Comparison of ENCODE assay signal across 13 cellular contexts in genomic region chr14:75821828-75822521, GRCh38.
DNase-seq lines count a peak whose midpoint lies in the region; ATAC-seq, FAIRE-seq and TF ChIP-seq lines count a peak whose summit lies in the region.
"Had no signal": no experiment of that assay in that cellular context is flagged by ENCODE, and none has a peak within 500 bp of the region (broad histone marks: within the 10 kb centered on the region; RNA-seq: fewer than 3 reads in every experiment).

No MANE protein-coding gene starts in this region.

- 81% methylated on average over 2 of the region's 2 CpGs for WGBS in suprapubic skin

- DNase-seq in HT1080 (ENCODE audit: low read depth), result peak; percentile 18
- no peak for DNase-seq in keratinocyte (ENCODE audit: low read depth, low spot score)
- DNase-seq in stromal cell of bone marrow (ENCODE audit: low read depth), result peak; percentile 28
- no peak for DNase-seq in RWPE1 (ENCODE audit: low spot score)
- DNase-seq in suprapubic skin (ENCODE audit: low spot score in 2 of 2), result no peak
- no peak for DNase-seq in HuH-7 (ENCODE audit: low spot score)
- DNase-seq: activated CD4-positive, alpha-beta T cell treated with anti-CD3 and anti-CD28 coated beads for 36 hours; activated naive CD4-positive, alpha-beta T cell treated with anti-CD3 and anti-CD28 coated beads for 36 hours; effector memory CD8-positive, alpha-beta T cell; GDM1; stimulated activated naive CD4-positive, alpha-beta T cell treated with Interleukin-2 at 50 U/mL for 16 hours had no signal

- peak; percentile 58 for ATAC-seq in SK-N-SH treated with all-trans-retinoic acid at 6 μM for 48 hours
- ATAC-seq: activated CD4-positive, alpha-beta T cell treated with anti-CD3 and anti-CD28 coated beads for 36 hours; effector memory CD8-positive, alpha-beta T cell had no signal

- H3K27ac ChIP-seq in keratinocyte (ENCODE audit: control insufficient read depth, insufficient read depth, low read length), result peak overlapping the region; percentile 25
- no peak overlapping the region for H3K27ac ChIP-seq in RWPE1
- no peak overlapping the region for H3K27ac ChIP-seq in suprapubic skin

- CTCF ChIA-PET in RWPE1 (lab: Yijun Ruan, JAX), result no interaction called here

- POLR2A ChIA-PET in RWPE1 (lab: Yijun Ruan, JAX; ENCODE audit: low non-redundant PET), result no interaction called here

- H3K36me3 ChIP-seq in keratinocyte (ENCODE audit: control insufficient read depth in 2 of 2, extremely low read depth in 1 of 2, insufficient read depth in 2 of 2, low read length in 2 of 2), result peaks cover 2% of the 10 kb centered on the region in 2 experiments
- peaks cover 11% of the 10 kb centered on the region for H3K36me3 ChIP-seq in suprapubic skin

- TF ChIP-seq EP300 in suprapubic skin (IDR thresholded peaks at IDR 0.05), result no peak

- H4K20me1 ChIP-seq in keratinocyte (ENCODE audit: control insufficient read depth, extremely low read depth, insufficient read depth, low read length), result no peaks in the 10 kb centered on the region

- peak overlapping the region; percentile 28 for H3K4me2 ChIP-seq in keratinocyte (ENCODE audit: control insufficient read depth, extremely low read depth, insufficient read depth, low read depth, low read length)

- H3K4me3 ChIP-seq in keratinocyte (ENCODE audit: control insufficient read depth in 2 of 3, extremely low read depth in 1 of 3, insufficient read depth in 2 of 3, low read depth in 1 of 3, low read length in 3 of 3) (no peak overlapping the region), suprapubic skin (no peak overlapping the region)

- no peak overlapping the region for H2AFZ ChIP-seq in keratinocyte (ENCODE audit: control insufficient read depth, low read length)

- no peaks in the 10 kb centered on the region for H3K79me2 ChIP-seq in keratinocyte (ENCODE audit: control insufficient read depth, insufficient read depth, low read length)

- H3K9me3 ChIP-seq in keratinocyte (ENCODE audit: control insufficient read depth, low read depth, low read length), result no peaks in the 10 kb centered on the region
- no peaks in the 10 kb centered on the region for H3K9me3 ChIP-seq in suprapubic skin

- TF ChIP-seq POLR2A in suprapubic skin (IDR thresholded peaks at IDR 0.05), result no peak

- H3K4me1 ChIP-seq in keratinocyte (ENCODE audit: control insufficient read depth, extremely low read depth, insufficient read depth, low read length) (peaks cover 26% of the 10 kb centered on the region), suprapubic skin (peaks cover 20% of the 10 kb centered on the region)

- dilution Hi-C loops in keratinocyte (cut with MboI; ENCODE audit: extremely low pct_ligation_motif_present, low sequenced_read_pairs), result no loop called here

- H3K9ac ChIP-seq in keratinocyte (ENCODE audit: control insufficient read depth, extremely low read depth, insufficient read depth, low read length), result no peak overlapping the region

- TF ChIP-seq CTCF in keratinocyte (optimal IDR thresholded peaks at IDR 0.05 in 1 of 3, IDR thresholded peaks at IDR 0.05 in 1 of 3, conservative IDR thresholded peaks at IDR 0.05 in 1 of 3; ENCODE audit: extremely low read depth in 1 of 3, insufficient read depth in 2 of 3, low read length in 3 of 3) (no peak), RWPE1 (conservative IDR thresholded peaks at IDR 0.05; ENCODE audit: low read depth) (no peak), suprapubic skin (IDR thresholded peaks at IDR 0.05) (no peak)

- H3K9me1 ChIP-seq in keratinocyte (ENCODE audit: control insufficient read depth, extremely low read depth, insufficient read depth, low read length), result no peaks in the 10 kb centered on the region

- no peak for FAIRE-seq in keratinocyte (lab: Jason Lieb, UNC)
- FAIRE-seq: islet of Langerhans had no signal

- H3K27me3 ChIP-seq in keratinocyte (ENCODE audit: control insufficient read depth, extremely low read depth, insufficient read depth, low read length) (no peaks in the 10 kb centered on the region), suprapubic skin (no peaks in the 10 kb centered on the region)

TF ChIP-seq in SK-N-SH treated with all-trans-retinoic acid at 6 μM for 48 hours, 23 proteins besides CTCF, POLR2A, EP300 and RAD21:
- no peak for TF ChIP-seq CSDC2 (CRISPR knock-in tag; IDR thresholded peaks at IDR 0.05)

Comparison
In these comparisons a context has a peak if more than half of its experiments do, and no peak if none do; other contexts are left out.
1. DNase-seq: peak in HT1080 (single experiment) and stromal cell of bone marrow (single experiment); none in keratinocyte (single experiment), RWPE1 (single experiment), suprapubic skin (0 of 2) and HuH-7 (single experiment).